Comparison of ENCODE assay signal across 34 cellular contexts in genomic region chr11:96019271-96019670, GRCh38.
"Had no signal": no experiment of that assay in that cellular context is flagged by ENCODE, and none has a peak within 500 bp of the region (broad histone marks: within the 10 kb centered on the region; RNA-seq: fewer than 3 reads in every experiment).

No MANE protein-coding gene starts in this region.

- H3K9me3 Mint-ChIP-seq: activated B cell treated with CpG ODN at 0.5 μM for 24 hours; activated CD4-positive, alpha-beta memory T cell treated with anti-CD3 and anti-CD28 coated beads for 36 hours; activated CD4-positive, alpha-beta T cell treated with anti-CD3 and anti-CD28 coated beads, Interleukin-2, amount 10 ng/mL, durations not matched to agents 24 days and 14 days; activated CD8-positive, alpha-beta T cell treated with anti-CD3 and anti-CD28 coated beads for 36 hours; activated naive CD4-positive, alpha-beta T cell treated with anti-CD3 and anti-CD28 coated beads for 36 hours; activated naive CD4-positive, alpha-beta T cell treated with anti-CD3 and anti-CD28 coated beads, Interleukin-2, amount 50 U/mL, for 72 hours; activated naive CD8-positive, alpha-beta T cell treated with anti-CD3 and anti-CD28 coated beads, Interleukin-2, amount 10 ng/mL, durations not matched to agents 7 days and 5 days; activated T-cell treated with anti-CD3 and anti-CD28 coated beads, Interleukin-2, amount 50 U/mL, for 72 hours; activated T-helper 1 cell treated with anti-CD3 and anti-CD28 coated beads, Interleukin-12 subunit alpha, Interleukin-12 subunit beta, Interleukin-2, Interleukin-4 antibody, amounts not matched to agents 30 ng/mL and 10 ng/mL and 1 ng/mL, durations not matched to agents 14 hours and 24 hours and 36 hours; activated T-helper 17 cell treated with anti-CD3 and anti-CD28 coated beads, Interleukin-2, amount 50 U/mL, for 72 hours; T-helper 1 cell treated with Interleukin-12 subunit alpha and Interleukin-12 subunit beta and Interleukin-4 antibody, amounts not matched to agents 30 μg/mL and 1 μg/mL, for 36 hours; T-helper 2 cell treated with Interferon-gamma antibody and Interleukin-4, amounts not matched to agents 5 μg/mL and 100 μg/mL, for 36 hours had no signal

- DNase-seq: activated B cell treated with CpG ODN at 0.5 μM for 24 hours; activated CD4-positive, alpha-beta memory T cell treated with anti-CD3 and anti-CD28 coated beads for 36 hours; activated CD4-positive, alpha-beta T cell treated with anti-CD3 and anti-CD28 coated beads for 4 hours; activated CD4-positive, alpha-beta T cell treated with anti-CD3 and anti-CD28 coated beads, Interleukin-2, amount 10 ng/mL, durations not matched to agents 24 days and 14 days; activated CD4-positive, alpha-beta T cell treated with anti-CD3 and anti-CD28 coated beads, Interleukin-2, amount 50 U/mL, for 1 hour; activated CD4-positive, alpha-beta T cell treated with anti-CD3 and anti-CD28 coated beads, Interleukin-2, amount 50 U/mL, for 4 hours; activated CD4-positive, CD25-positive, alpha-beta regulatory T cell treated with anti-CD3 and anti-CD28 coated beads, Interleukin-2, amount 50 U/mL, for 72 hours; activated CD8-positive, alpha-beta memory T cell treated with anti-CD3 and anti-CD28 coated beads, Interleukin-2, amount 50 U/mL, for 4 hours; activated CD8-positive, alpha-beta T cell treated with anti-CD3 and anti-CD28 coated beads for 36 hours; activated effector memory CD4-positive, alpha-beta T cell treated with anti-CD3 and anti-CD28 coated beads, Interleukin-2, amount 50 U/mL, for 16 hours; activated gamma-delta T cell treated with Interleukin-2 at 50 U/mL for 16 hours; activated naive CD4-positive, alpha-beta T cell; activated naive CD4-positive, alpha-beta T cell treated with anti-CD3 and anti-CD28 coated beads for 36 hours; activated naive CD4-positive, alpha-beta T cell treated with anti-CD3 and anti-CD28 coated beads, Interleukin-2, amount 50 U/mL, for 16 hours; activated naive CD8-positive, alpha-beta T cell treated with anti-CD3 and anti-CD28 coated beads, Interleukin-2, amount 10 ng/mL, durations not matched to agents 7 days and 5 days; activated T-cell treated with anti-CD3 and anti-CD28 coated beads for 4 hours; activated T-cell treated with anti-CD3 and anti-CD28 coated beads, Interleukin-2, amount 50 U/mL, for 1 hour; activated T-cell treated with anti-CD3 and anti-CD28 coated beads, Interleukin-2, amount 50 U/mL, for 72 hours; adrenal gland; amniotic stem cell; aorta; body of pancreas; brain microvascular endothelial cell; central memory CD4-positive, alpha-beta T cell; T-helper 1 cell; T-helper 2 cell; T-helper 9 cell had no signal

- H3K27me3 Mint-ChIP-seq: activated B cell treated with CpG ODN at 0.5 μM for 24 hours; activated CD4-positive, alpha-beta memory T cell treated with anti-CD3 and anti-CD28 coated beads for 36 hours; activated CD4-positive, alpha-beta T cell treated with anti-CD3 and anti-CD28 coated beads, Interleukin-2, amount 10 ng/mL, durations not matched to agents 24 days and 14 days; activated CD8-positive, alpha-beta T cell treated with anti-CD3 and anti-CD28 coated beads for 36 hours; activated naive CD8-positive, alpha-beta T cell treated with anti-CD3 and anti-CD28 coated beads, Interleukin-2, amount 10 ng/mL, durations not matched to agents 7 days and 5 days; activated T-helper 17 cell treated with anti-CD3 and anti-CD28 coated beads, Interleukin-2, amount 50 U/mL, for 72 hours had no signal

- H3K36me3 ChIP-seq: adrenal gland, brain microvascular endothelial cell, breast epithelium had no signal

- ATAC-seq: activated CD8-positive, alpha-beta T cell treated with anti-CD3 and anti-CD28 coated beads for 36 hours; activated naive CD4-positive, alpha-beta T cell treated with anti-CD3 and anti-CD28 coated beads, Interleukin-2, amount 50 U/mL, for 72 hours; activated T-cell treated with anti-CD3 and anti-CD28 coated beads, Interleukin-2, amount 50 U/mL, for 72 hours; activated T-helper 17 cell treated with anti-CD3 and anti-CD28 coated beads, Interleukin-2, amount 50 U/mL, for 72 hours; body of pancreas had no signal

- H3K27ac ChIP-seq: adrenal gland, body of pancreas, brain microvascular endothelial cell, VCaP had no signal

- H3K4me1 ChIP-seq: adrenal gland, body of pancreas, breast epithelium had no signal

- H3K27ac Mint-ChIP-seq: activated CD4-positive, alpha-beta memory T cell treated with anti-CD3 and anti-CD28 coated beads for 36 hours; activated CD4-positive, alpha-beta T cell treated with anti-CD3 and anti-CD28 coated beads, Interleukin-2, amount 10 ng/mL, durations not matched to agents 24 days and 14 days; activated naive CD4-positive, alpha-beta T cell treated with anti-CD3 and anti-CD28 coated beads, Interleukin-2, amount 50 U/mL, for 72 hours; activated naive CD8-positive, alpha-beta T cell treated with anti-CD3 and anti-CD28 coated beads, Interleukin-2, amount 10 ng/mL, durations not matched to agents 7 days and 5 days; activated T-cell treated with anti-CD3 and anti-CD28 coated beads, Interleukin-2, amount 50 U/mL, for 72 hours; activated T-helper 1 cell treated with anti-CD3 and anti-CD28 coated beads, Interleukin-12 subunit alpha, Interleukin-12 subunit beta, Interleukin-2, Interleukin-4 antibody, amounts not matched to agents 30 ng/mL and 10 ng/mL and 1 ng/mL, durations not matched to agents 14 hours and 24 hours and 36 hours; activated T-helper 17 cell treated with anti-CD3 and anti-CD28 coated beads, Interleukin-2, amount 50 U/mL, for 72 hours; T-helper 1 cell treated with Interleukin-12 subunit alpha and Interleukin-12 subunit beta and Interleukin-4 antibody, amounts not matched to agents 30 μg/mL and 1 μg/mL, for 36 hours; T-helper 2 cell treated with Interferon-gamma antibody and Interleukin-4, amounts not matched to agents 5 μg/mL and 100 μg/mL, for 36 hours had no signal

- H3K4me3 Mint-ChIP-seq: activated B cell treated with CpG ODN at 0.5 μM for 24 hours; activated CD4-positive, alpha-beta memory T cell treated with anti-CD3 and anti-CD28 coated beads for 36 hours; activated CD4-positive, alpha-beta T cell treated with anti-CD3 and anti-CD28 coated beads, Interleukin-2, amount 10 ng/mL, durations not matched to agents 24 days and 14 days; activated CD8-positive, alpha-beta T cell treated with anti-CD3 and anti-CD28 coated beads for 36 hours; activated naive CD4-positive, alpha-beta T cell treated with anti-CD3 and anti-CD28 coated beads for 36 hours; activated naive CD8-positive, alpha-beta T cell treated with anti-CD3 and anti-CD28 coated beads, Interleukin-2, amount 10 ng/mL, durations not matched to agents 7 days and 5 days; activated T-cell treated with anti-CD3 and anti-CD28 coated beads, Interleukin-2, amount 50 U/mL, for 72 hours; activated T-helper 1 cell treated with anti-CD3 and anti-CD28 coated beads, Interleukin-12 subunit alpha, Interleukin-12 subunit beta, Interleukin-2, Interleukin-4 antibody, amounts not matched to agents 30 ng/mL and 10 ng/mL and 1 ng/mL, durations not matched to agents 14 hours and 24 hours and 36 hours; activated T-helper 17 cell treated with anti-CD3 and anti-CD28 coated beads, Interleukin-2, amount 50 U/mL, for 72 hours; T-helper 1 cell treated with Interleukin-12 subunit alpha and Interleukin-12 subunit beta and Interleukin-4 antibody, amounts not matched to agents 30 μg/mL and 1 μg/mL, for 36 hours; T-helper 2 cell treated with Interferon-gamma antibody and Interleukin-4, amounts not matched to agents 5 μg/mL and 100 μg/mL, for 36 hours had no signal

- H3K9me3 ChIP-seq: adrenal gland, body of pancreas, breast epithelium had no signal

- H3K27me3 ChIP-seq: adrenal gland, body of pancreas, brain microvascular endothelial cell, breast epithelium had no signal

- H3K4me3 ChIP-seq: adrenal gland, body of pancreas, breast epithelium had no signal
